Comparison of ENCODE assay signal across 32 cellular contexts in the genomic region with DNA sequence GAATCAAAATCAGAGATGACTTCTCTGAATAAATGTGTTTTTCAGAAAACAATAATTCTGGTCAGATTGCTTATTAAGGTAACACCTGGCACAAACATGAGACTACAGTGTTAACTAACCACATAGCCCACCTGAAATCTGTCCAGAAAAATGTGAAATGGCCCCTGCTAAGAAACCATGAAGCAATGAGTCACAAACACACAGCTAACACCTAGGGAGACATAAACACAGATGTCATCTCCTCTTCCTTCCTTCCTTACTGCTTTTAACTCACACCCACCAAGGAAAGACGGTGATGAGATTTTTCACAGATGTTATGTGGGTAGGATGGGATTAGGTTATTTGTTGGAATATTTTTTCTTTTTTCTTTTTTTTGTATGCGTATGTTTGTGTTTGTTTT.
"Had no signal": no experiment of that assay in that cellular context is flagged by ENCODE, and none has a peak within 500 bp of the region (broad histone marks: within the 10 kb centered on the region; RNA-seq: fewer than 3 reads in every experiment).

No MANE protein-coding gene starts in this region.

- H3K4me3 ChIP-seq: heart left ventricle had no signal

- H3K36me3 ChIP-seq: heart left ventricle, WERI-Rb-1 had no signal

- H3K9me3 Mint-ChIP-seq: activated B cell treated with CpG ODN at 0.5 μM for 24 hours; activated CD8-positive, alpha-beta T cell treated with anti-CD3 and anti-CD28 coated beads for 36 hours; endodermal cell; T-helper 2 cell treated with Interferon-gamma antibody and Interleukin-4, amounts not matched to agents 5 μg/mL and 100 μg/mL, for 36 hours had no signal

- H3K27ac ChIP-seq: heart left ventricle, WERI-Rb-1 had no signal

- H3K27ac Mint-ChIP-seq: activated B cell treated with CpG ODN at 0.5 μM for 24 hours; activated CD8-positive, alpha-beta T cell treated with anti-CD3 and anti-CD28 coated beads for 36 hours; activated naive CD8-positive, alpha-beta T cell; activated T-helper 17 cell treated with anti-CD3 and anti-CD28 coated beads, Interleukin-2, amount 50 U/mL, for 72 hours; brain; endodermal cell; T-helper 17 cell; T-helper 2 cell treated with Interferon-gamma antibody and Interleukin-4, amounts not matched to agents 5 μg/mL and 100 μg/mL, for 36 hours had no signal

- H3K36me3 Mint-ChIP-seq: activated naive CD8-positive, alpha-beta T cell; brain had no signal

- H3K27me3 Mint-ChIP-seq: activated B cell treated with CpG ODN at 0.5 μM for 24 hours; activated CD8-positive, alpha-beta T cell treated with anti-CD3 and anti-CD28 coated beads for 36 hours; activated naive CD8-positive, alpha-beta T cell; activated T-helper 17 cell treated with anti-CD3 and anti-CD28 coated beads, Interleukin-2, amount 50 U/mL, for 72 hours; T-helper 17 cell had no signal

- H3K27me3 ChIP-seq: heart left ventricle had no signal

- H3K4me3 Mint-ChIP-seq: activated B cell treated with CpG ODN at 0.5 μM for 24 hours; activated CD8-positive, alpha-beta T cell treated with anti-CD3 and anti-CD28 coated beads for 36 hours; activated naive CD8-positive, alpha-beta T cell; activated T-cell treated with anti-CD3 and anti-CD28 coated beads, Interleukin-2, amount 50 U/mL, for 4 hours; activated T-helper 17 cell treated with anti-CD3 and anti-CD28 coated beads, Interleukin-2, amount 50 U/mL, for 72 hours; brain; endodermal cell; T-helper 17 cell; T-helper 2 cell treated with Interferon-gamma antibody and Interleukin-4, amounts not matched to agents 5 μg/mL and 100 μg/mL, for 36 hours had no signal

- H3K4me1 ChIP-seq: heart left ventricle had no signal

- FAIRE-seq: bronchial epithelial cell, colon, frontal cortex had no signal

- H3K9me3 ChIP-seq: heart left ventricle had no signal

- DNase-seq: activated B cell treated with CpG ODN at 0.5 μM for 24 hours; activated CD4-positive, alpha-beta T cell treated with anti-CD3 and anti-CD28 coated beads for 48 hours; activated CD4-positive, alpha-beta T cell treated with anti-CD3 and anti-CD28 coated beads, Interleukin-2, amount 50 U/mL, for 1 hour; activated CD4-positive, alpha-beta T cell treated with anti-CD3 and anti-CD28 coated beads, Interleukin-2, amount 50 U/mL, for 48 hours; activated CD8-positive, alpha-beta memory T cell treated with anti-CD3 and anti-CD28 coated beads for 24 hours; activated CD8-positive, alpha-beta T cell treated with anti-CD3 and anti-CD28 coated beads for 36 hours; activated effector memory CD4-positive, alpha-beta T cell treated with Interleukin-2 at 50 U/mL for 16 hours; activated gamma-delta T cell treated with Interleukin-2 at 50 U/mL for 16 hours; activated naive CD4-positive, alpha-beta T cell treated with anti-CD3 and anti-CD28 coated beads, Interleukin-2, amount 50 U/mL, for 16 hours; activated naive CD4-positive, alpha-beta T cell treated with Interleukin-2 at 50 U/mL for 16 hours; activated T-cell treated with anti-CD3 and anti-CD28 coated beads, Interleukin-2, amount 50 U/mL, for 4 hours; amniotic stem cell; anterior cingulate cortex; caudate nucleus; effector memory CD4-positive, alpha-beta T cell; endodermal cell; foreskin fibroblast; glutamatergic neuron; heart left ventricle; T-helper 1 cell; T-helper 17 cell; T1000; WERI-Rb-1 had no signal

- ATAC-seq: activated CD4-positive, CD25-positive, alpha-beta regulatory T cell treated with anti-CD3 and anti-CD28 coated beads, Interleukin-2, amount 50 U/mL, for 24 hours; activated CD8-positive, alpha-beta T cell treated with anti-CD3 and anti-CD28 coated beads for 36 hours; activated T-cell treated with anti-CD3 and anti-CD28 coated beads, Interleukin-2, amount 50 U/mL, for 4 hours; activated T-helper 17 cell treated with anti-CD3 and anti-CD28 coated beads, Interleukin-2, amount 50 U/mL, for 72 hours; esophagus mucosa; heart left ventricle; T-helper 17 cell had no signal

- H3K4me1 Mint-ChIP-seq: activated B cell treated with CpG ODN at 0.5 μM for 24 hours; activated T-helper 17 cell treated with anti-CD3 and anti-CD28 coated beads, Interleukin-2, amount 50 U/mL, for 72 hours; brain; T-helper 17 cell had no signal
